Comparison of ENCODE assay signal across 16 cellular contexts in the genomic region with DNA sequence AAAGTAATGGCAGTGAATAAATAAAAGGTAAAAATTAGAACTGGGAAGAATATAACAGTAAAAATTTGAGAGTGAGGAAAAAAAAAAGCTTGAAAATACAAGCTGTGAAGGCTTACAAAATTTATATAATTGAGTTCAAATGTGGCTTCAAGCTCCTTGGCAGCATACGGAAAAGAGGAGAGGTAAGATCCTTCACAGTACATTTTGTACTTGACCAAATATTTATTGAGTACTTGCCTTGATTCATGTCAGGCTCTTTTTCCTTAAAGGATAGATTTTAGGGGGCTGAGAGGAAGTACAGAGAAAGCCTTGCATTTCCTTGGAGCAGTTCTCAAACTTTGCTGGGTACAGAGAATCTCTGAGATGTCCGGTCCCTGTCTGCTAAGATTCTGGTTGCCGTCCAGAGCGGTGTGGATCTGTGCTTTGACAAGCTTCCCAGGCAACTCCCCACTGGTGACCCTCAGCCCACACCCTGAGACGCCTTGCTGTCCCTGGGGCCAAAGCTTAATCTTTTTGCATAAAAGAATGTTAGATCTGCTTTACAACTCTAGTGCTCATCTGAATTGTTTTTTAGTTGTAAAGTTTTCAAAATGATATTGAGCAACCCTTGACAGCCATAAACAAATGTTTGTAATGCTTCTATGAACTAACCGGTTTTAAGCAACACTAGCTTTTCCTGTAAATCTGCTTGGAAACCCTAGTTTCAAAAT.
DNase-seq lines count a peak whose midpoint lies in the region; ATAC-seq, FAIRE-seq and TF ChIP-seq lines count a peak whose summit lies in the region.
"Had no signal": no experiment of that assay in that cellular context is flagged by ENCODE, and none has a peak within 500 bp of the region (broad histone marks: within the 10 kb centered on the region; RNA-seq: fewer than 3 reads in every experiment).

No MANE protein-coding gene starts in this region.

- TF ChIP-seq POLR2A in vagina (IDR thresholded peaks at IDR 0.05): no peak

- H3K27me3 Mint-ChIP-seq in activated naive CD8-positive, alpha-beta T cell treated with anti-CD3 and anti-CD28 coated beads for 36 hours: no peaks in the 10 kb centered on the region
- H3K27me3 Mint-ChIP-seq in activated naive CD8-positive, alpha-beta T cell treated with anti-CD3 and anti-CD28 coated beads, Interleukin-2, amount 50 U/mL, for 24 hours: no peaks in the 10 kb centered on the region

- no peaks in the 10 kb centered on the region for H3K27me3 ChIP-seq in psoas muscle (ENCODE audit: insufficient read depth in 3 of 3, low read length in 2 of 3)
- no peaks in the 10 kb centered on the region for H3K27me3 ChIP-seq in vagina
- H3K27me3 ChIP-seq in Karpas-422 (ENCODE audit: low read length): no peaks in the 10 kb centered on the region

- intact Hi-C loops in left ventricle myocardium superior (cut with micrococcal nuclease) (loop anchor here (10.0 kb wide), 1 partner anchor 295 kb away; no protein-coding TSS in a partner anchor), psoas muscle (cut with DNase I) (no loop called here), vagina (cut with DNase I) (loop anchor here (10.0 kb wide), 1 partner anchor 155 kb away; the partner anchor contains the start of gene WDFY2)

- H3K4me3 Mint-ChIP-seq in activated naive CD8-positive, alpha-beta T cell treated with anti-CD3 and anti-CD28 coated beads for 36 hours: no peak overlapping the region
- H3K4me3 Mint-ChIP-seq in activated naive CD8-positive, alpha-beta T cell treated with anti-CD3 and anti-CD28 coated beads, Interleukin-2, amount 50 U/mL, for 24 hours: no peak overlapping the region
- H3K4me3 Mint-ChIP-seq: WTC11 had no signal

- 53 to 71% (median 59%) methylated on average over 6 of the region's 6 CpGs for WGBS in psoas muscle, 3 donors

- no peak for DNase-seq in activated naive CD8-positive, alpha-beta T cell treated with anti-CD3 and anti-CD28 coated beads for 36 hours
- DNase-seq in activated naive CD8-positive, alpha-beta T cell treated with anti-CD3 and anti-CD28 coated beads, Interleukin-2, amount 50 U/mL, for 24 hours: no peak
- DNase-seq in left ventricle myocardium superior (peak; percentile 59), psoas muscle (peak; percentile 41 to 56), vagina (ENCODE audit: extremely low spot score in 2 of 2) (no peak), Karpas-422 (no peak), urothelium cell line (ENCODE audit: low spot score) (no peak)
- no peak for DNase-seq in activated naive CD4-positive, alpha-beta T cell treated with Interleukin-2 at 50 U/mL for 16 hours
- DNase-seq: activated T-cell treated with anti-CD3 and anti-CD28 coated beads for 4 hours; head of caudate nucleus; NCI-H226; stimulated activated CD4-positive, alpha-beta T cell treated with anti-CD3 and anti-CD28 coated beads, Interleukin-4, amount 100 ng/mL, for 24 hours had no signal

- H3K9me2 ChIP-seq in Karpas-422 (replicated peaks; ENCODE audit: insufficient read depth, low read length): no peaks in the 10 kb centered on the region

- H3K9ac ChIP-seq in Karpas-422 (ENCODE audit: low read length): no peak overlapping the region

- ATAC-seq in activated naive CD8-positive, alpha-beta T cell treated with anti-CD3 and anti-CD28 coated beads, Interleukin-2, amount 50 U/mL, for 24 hours: no peak
- peak; percentile 82 for ATAC-seq in left ventricle myocardium superior
- peak in 3 of 4 donors; percentile 27 to 57 (median 35) for ATAC-seq in psoas muscle
- ATAC-seq: HCT116, WTC11 had no signal

- H3K27ac ChIP-seq in psoas muscle (peak overlapping the region; percentile 10), vagina (peak overlapping the region; percentile 77), Karpas-422 (ENCODE audit: low read length) (no peak overlapping the region)

- H3K9me3 ChIP-seq in psoas muscle (no peaks in the 10 kb centered on the region), vagina (no peaks in the 10 kb centered on the region), Karpas-422 (ENCODE audit: low read length) (no peaks in the 10 kb centered on the region)

- peaks cover 38% of the 10 kb centered on the region for H3K36me3 Mint-ChIP-seq in activated naive CD8-positive, alpha-beta T cell treated with anti-CD3 and anti-CD28 coated beads for 36 hours
- H3K36me3 Mint-ChIP-seq in activated naive CD8-positive, alpha-beta T cell treated with anti-CD3 and anti-CD28 coated beads, Interleukin-2, amount 50 U/mL, for 24 hours (ENCODE audit: low read depth): peaks cover 38% of the 10 kb centered on the region

- TF ChIP-seq CTCF in psoas muscle (IDR thresholded peaks at IDR 0.05) (no peak), vagina (IDR thresholded peaks at IDR 0.05) (no peak)

- no peak for FAIRE-seq in urothelium cell line (lab: Jason Lieb, UNC)
- FAIRE-seq: G401.6 had no signal

- peak overlapping the region; percentile 86 for H3K27ac Mint-ChIP-seq in activated naive CD8-positive, alpha-beta T cell treated with anti-CD3 and anti-CD28 coated beads for 36 hours
- H3K27ac Mint-ChIP-seq in activated naive CD8-positive, alpha-beta T cell treated with anti-CD3 and anti-CD28 coated beads, Interleukin-2, amount 50 U/mL, for 24 hours: no peak overlapping the region
- H3K27ac Mint-ChIP-seq: WTC11 had no signal

- H3K36me3 ChIP-seq in psoas muscle (ENCODE audit: insufficient read depth in 1 of 2, low read depth in 1 of 2) (peaks cover 0 to 5% of the 10 kb centered on the region in 2 donors), vagina (no peaks in the 10 kb centered on the region), Karpas-422 (ENCODE audit: insufficient read depth, low read length) (no peaks in the 10 kb centered on the region)

- no peaks in the 10 kb centered on the region for H4K20me1 ChIP-seq in Karpas-422 (ENCODE audit: insufficient read depth, low read depth, low read length)

- H3K4me1 ChIP-seq in psoas muscle: no peaks in the 10 kb centered on the region
- H3K4me1 ChIP-seq in vagina: peaks cover 18% of the 10 kb centered on the region
- H3K4me1 ChIP-seq in Karpas-422 (ENCODE audit: low read length): no peaks in the 10 kb centered on the region

- no peaks in the 10 kb centered on the region for H3K9me3 Mint-ChIP-seq in activated naive CD8-positive, alpha-beta T cell treated with anti-CD3 and anti-CD28 coated beads for 36 hours
- no peaks in the 10 kb centered on the region for H3K9me3 Mint-ChIP-seq in activated naive CD8-positive, alpha-beta T cell treated with anti-CD3 and anti-CD28 coated beads, Interleukin-2, amount 50 U/mL, for 24 hours
- H3K9me3 Mint-ChIP-seq: WTC11 had no signal

- H3K4me3 ChIP-seq in psoas muscle (no peak overlapping the region), vagina (no peak overlapping the region), Karpas-422 (ENCODE audit: low read length) (no peak overlapping the region)
- H3K4me3 ChIP-seq: lung had no signal

- no peak overlapping the region for H2AFZ ChIP-seq in Karpas-422 (ENCODE audit: low read length)

- no peak overlapping the region for H3K4me2 ChIP-seq in Karpas-422 (ENCODE audit: low read depth, low read length, poor library complexity, severe bottlenecking)

- H3K79me2 ChIP-seq in Karpas-422 (ENCODE audit: low read length): no peaks in the 10 kb centered on the region

- H3K4me1 Mint-ChIP-seq in activated naive CD8-positive, alpha-beta T cell treated with anti-CD3 and anti-CD28 coated beads for 36 hours: peaks cover 40% of the 10 kb centered on the region
- peaks cover 41% of the 10 kb centered on the region for H3K4me1 Mint-ChIP-seq in activated naive CD8-positive, alpha-beta T cell treated with anti-CD3 and anti-CD28 coated beads, Interleukin-2, amount 50 U/mL, for 24 hours
- H3K4me1 Mint-ChIP-seq: WTC11 had no signal

Comparison
In these comparisons a context has a peak if more than half of its experiments do, and no peak if none do; other contexts are left out.
1. DNase-seq: peak in left ventricle myocardium superior (single experiment) and psoas muscle (2 of 2); none in activated naive CD8-positive, alpha-beta T cell treated with anti-CD3 and anti-CD28 coated beads for 36 hours (single experiment), activated naive CD8-positive, alpha-beta T cell treated with anti-CD3 and anti-CD28 coated beads, Interleukin-2, amount 50 U/mL, for 24 hours (single experiment), vagina (0 of 2), activated naive CD4-positive, alpha-beta T cell treated with Interleukin-2 at 50 U/mL for 16 hours (single experiment), Karpas-422 (single experiment) and urothelium cell line (single experiment).
2. intact Hi-C loops: an anchor here in left ventricle myocardium superior (10.0 kb wide) and vagina (10.0 kb wide); none called in psoas muscle.